9 cellular contexts compared by ENCODE assay signal in genomic region chr17:40371261-40371929, GRCh38. TPM values are rescaled to one million over a fixed set of nuclear protein-coding genes. Genes with fewer than 3 reads are reported as not detected.
DNase-seq lines count a peak whose midpoint lies in the region; ATAC-seq, FAIRE-seq and TF ChIP-seq lines count a peak whose summit lies in the region.
"Had no signal": no experiment of that assay in that cellular context is flagged by ENCODE, and none has a peak within 500 bp of the region (broad histone marks: within the 10 kb centered on the region; RNA-seq: fewer than 3 reads in every experiment).

No MANE protein-coding gene starts in this region.

- H3K9me3 Mint-ChIP-seq in T-helper 1 cell treated with Interleukin-12 subunit alpha and Interleukin-12 subunit beta and Interleukin-4 antibody, amounts not matched to agents 30 μg/mL and 1 μg/mL, for 36 hours = no peaks in the 10 kb centered on the region

- in situ Hi-C loops in HAP-1 (cut with MboI; ENCODE audit: low sequenced_read_pairs) = no loop called here

- no peak for TF ChIP-seq CTCF in left lung (IDR thresholded peaks at IDR 0.05)

- H3K27me3 ChIP-seq in left lung (no peaks in the 10 kb centered on the region), HAP-1 (ENCODE audit: low read depth) (no peaks in the 10 kb centered on the region)

- H3K4me1 ChIP-seq in left lung (no peaks in the 10 kb centered on the region), HAP-1 (no peaks in the 10 kb centered on the region)

- peaks cover 8% of the 10 kb centered on the region for H3K4me1 Mint-ChIP-seq in T-helper 1 cell treated with Interleukin-12 subunit alpha and Interleukin-12 subunit beta and Interleukin-4 antibody, amounts not matched to agents 30 μg/mL and 1 μg/mL, for 36 hours (ENCODE audit: low read depth)

- H3K4me3 ChIP-seq in left lung (no peak overlapping the region), HAP-1 (no peak overlapping the region)

- peak; percentile 33 for DNase-seq in NCI-H2227 (lab: John Stamatoyannopoulos, UW; ENCODE audit: unreplicated experiment)
- no peak for DNase-seq in NCI-H2227 treated with DMSO at 0.1 percent for 48 hours (lab: John Stamatoyannopoulos, UW)
- DNase-seq in GM12891 (ENCODE audit: insufficient read length, low spot score) = no peak
- no peak for DNase-seq in left lung
- no peak for DNase-seq in HAP-1 (ENCODE audit: low spot score in 2 of 2)
- no peak for DNase-seq in DMS79 (lab: John Stamatoyannopoulos, UW)

- H3K27me3 Mint-ChIP-seq in T-helper 1 cell treated with Interleukin-12 subunit alpha and Interleukin-12 subunit beta and Interleukin-4 antibody, amounts not matched to agents 30 μg/mL and 1 μg/mL, for 36 hours (ENCODE audit: low read depth) = peaks cover 1% of the 10 kb centered on the region

- peak overlapping the region; percentile 54 for H3K27ac Mint-ChIP-seq in T-helper 1 cell treated with Interleukin-12 subunit alpha and Interleukin-12 subunit beta and Interleukin-4 antibody, amounts not matched to agents 30 μg/mL and 1 μg/mL, for 36 hours

- no peak overlapping the region for H3K27ac ChIP-seq in left lung
- H3K27ac ChIP-seq: RWPE1 had no signal

- intact Hi-C loops in left lung (cut with DNase I) = no loop called here

- no peaks in the 10 kb centered on the region for H3K36me3 Mint-ChIP-seq in T-helper 1 cell treated with Interleukin-12 subunit alpha and Interleukin-12 subunit beta and Interleukin-4 antibody, amounts not matched to agents 30 μg/mL and 1 μg/mL, for 36 hours (ENCODE audit: low read depth)

- H3K9me3 ChIP-seq in left lung (no peaks in the 10 kb centered on the region), HAP-1 (no peaks in the 10 kb centered on the region)

- H3K4me3 Mint-ChIP-seq in T-helper 1 cell treated with Interleukin-12 subunit alpha and Interleukin-12 subunit beta and Interleukin-4 antibody, amounts not matched to agents 30 μg/mL and 1 μg/mL, for 36 hours = no peak overlapping the region

- ATAC-seq in left lung = peak; percentile 24
- ATAC-seq in GM19397 (IDR thresholded peaks at IDR 0.05; ENCODE audit: unreplicated experiment) = no peak

- no peak for TF ChIP-seq POLR2A in GM12891 (IDR thresholded peaks at IDR 0.05; ENCODE audit: low read depth, low read length)

- H3K36me3 ChIP-seq in left lung = no peaks in the 10 kb centered on the region
- H3K36me3 ChIP-seq in HAP-1 (replicated peaks) = no peaks in the 10 kb centered on the region

- peak; percentile 9 for FAIRE-seq in GM12891 (lab: Jason Lieb, UNC)

TF ChIP-seq in GM12891, 5 proteins besides CTCF, POLR2A, EP300 and RAD21:
- TF ChIP-seq POLR2AphosphoS5 (IDR thresholded peaks at IDR 0.05; ENCODE audit: low read depth, low read length) (no peak), POU2F2 (IDR thresholded peaks at IDR 0.05; ENCODE audit: low read depth, low read length) (no peak), PAX5 (IDR thresholded peaks at IDR 0.05; ENCODE audit: insufficient read depth, low read length, severe bottlenecking) (no peak), TAF1 (IDR thresholded peaks at IDR 0.05; ENCODE audit: low read depth, low read length) (no peak), SPI1 (IDR thresholded peaks at IDR 0.05; ENCODE audit: low read depth, low read length) (no peak)

RNA-seq across cellular contexts. Expression of gene GJD3, which starts 6.9 kb away (rescaled TPM):
- 0.21 TPM for polyA plus RNA-seq in GM12891 (2012; ENCODE audit: low read depth, missing spikeins)
- 1 to 10 TPM; 3.0 to 3.6 TPM for total RNA-seq in left lung

RNA-seq across cellular contexts. Expression of gene TOP2A, which starts 46.3 kb away (rescaled TPM):
- polyA plus RNA-seq in GM12891 (2012; ENCODE audit: low read depth, missing spikeins) = 65.4 TPM
- total RNA-seq in left lung = 10 to 100 TPM; 18.1 to 40.0 TPM
